In genomic region chr2:37925063-37925897, GRCh38 we compare ENCODE assay signal across 1 cellular context.
TF ChIP-seq lines count a peak whose summit lies in the region.

TSS of gene RMDN2 (plus strand) at chr2:37925287. CDS start at chr2:37929278, 3,991 bp downstream.

TF ChIP-seq in HEK293, 187 proteins besides CTCF, POLR2A, EP300 and RAD21 (continued from another document):
- TF ChIP-seq ZBTB49 (tag by site-specific recombination; IDR thresholded peaks at IDR 0.05; ENCODE audit: low read depth) (no peak), ZNF548 (tag by site-specific recombination; IDR thresholded peaks at IDR 0.05) (no peak), ZNF664 (tag by site-specific recombination; IDR thresholded peaks at IDR 0.05) (no peak), SP3 (tag by site-specific recombination; IDR thresholded peaks at IDR 0.05) (peak; percentile 81), ZBTB1 (tag by site-specific recombination; IDR thresholded peaks at IDR 0.05) (0 out of 2 replicates have a peak, but pooled peaks have one; percentile 14), ZBTB11 (tag by site-specific recombination; conservative IDR thresholded peaks at IDR 0.05; ENCODE audit: low read depth) (peak; percentile 97), ZNF132 (tag by site-specific recombination; IDR thresholded peaks at IDR 0.05; ENCODE audit: borderline replicate concordance) (no peak), ZNF600 (tag by site-specific recombination; IDR thresholded peaks at IDR 0.05) (peak; percentile 10), REST (tag by site-specific recombination; IDR thresholded peaks at IDR 0.05) (peak; percentile 93), KLF10 (tag by site-specific recombination; IDR thresholded peaks at IDR 0.05) (0 out of 2 replicates have a peak, but pooled peaks have one; percentile 38), ZNF362 (tag by site-specific recombination; IDR thresholded peaks at IDR 0.05) (peak; percentile 79), ZNF354C (tag by site-specific recombination; IDR thresholded peaks at IDR 0.05; ENCODE audit: borderline replicate concordance, low read depth) (no peak), ZNF660 (tag by site-specific recombination; IDR thresholded peaks at IDR 0.05) (0 out of 2 replicates have a peak, but pooled peaks have one; percentile 23), ZNF394 (tag by site-specific recombination; IDR thresholded peaks at IDR 0.05; ENCODE audit: borderline replicate concordance) (peak; percentile 47; the same call in 1 of the 2 replicates), ZNF629 (tag by site-specific recombination; IDR thresholded peaks at IDR 0.05) (peak; percentile 42), ZNF2 (tag by site-specific recombination; IDR thresholded peaks at IDR 0.05) (0 out of 2 replicates have a peak, but pooled peaks have one; percentile 53), ZBTB20 (tag by site-specific recombination; IDR thresholded peaks at IDR 0.05) (peak; percentile 86), BCL11B (tag by site-specific recombination; IDR thresholded peaks at IDR 0.05; ENCODE audit: low read depth) (peak; percentile 58; the same call in 1 of the 2 replicates), ZNF560 (tag by site-specific recombination; IDR thresholded peaks at IDR 0.05; ENCODE audit: borderline replicate concordance) (no peak), ZNF843 (tag by site-specific recombination; IDR thresholded peaks at IDR 0.05) (0 out of 2 replicates have a peak, but pooled peaks have one; percentile 42), ZNF501 (tag by site-specific recombination; IDR thresholded peaks at IDR 0.05) (peak; percentile 83), ZBTB17 (tag by site-specific recombination; IDR thresholded peaks at IDR 0.05) (peak; percentile 95), GLIS1 (tag by site-specific recombination; IDR thresholded peaks at IDR 0.05) (peak; percentile 82)
